8 cellular contexts compared by ENCODE assay signal in genomic region chr1:156751724-156752481, GRCh38. TPM values are rescaled to one million over a fixed set of nuclear protein-coding genes. Genes with fewer than 3 reads are reported as not detected.
DNase-seq lines count a peak whose midpoint lies in the region; ATAC-seq and TF ChIP-seq lines count a peak whose summit lies in the region.

No MANE protein-coding gene starts in this region.

- peak overlapping the region; percentile 90 to 96 for H3K4me3 ChIP-seq in muscle layer of colon (ENCODE audit: low read depth in 1 of 2, low read length in 2 of 2)

- peaks cover 37% of the 10 kb centered on the region for H3K4me1 ChIP-seq in muscle layer of colon (ENCODE audit: insufficient read depth, low read length)

- peak overlapping the region; percentile 99 for H3K27ac ChIP-seq in muscle layer of colon (ENCODE audit: low read depth, low read length)

- ATAC-seq in GM21576 (IDR thresholded peaks at IDR 0.05; ENCODE audit: unreplicated experiment) (peak; percentile 50), esophagus mucosa (peak; percentile 85)

- H3K9me3 ChIP-seq in muscle layer of colon (ENCODE audit: low read length) = no peaks in the 10 kb centered on the region

- no peaks in the 10 kb centered on the region for H3K36me3 ChIP-seq in muscle layer of colon (ENCODE audit: insufficient read depth, low read length)

- no peaks in the 10 kb centered on the region for H3K27me3 ChIP-seq in muscle layer of colon (ENCODE audit: control insufficient read depth in 1 of 2, insufficient read depth in 2 of 2, low read length in 2 of 2)

- peak overlapping the region; percentile 52 for H3K9ac ChIP-seq in muscle layer of colon (ENCODE audit: low read length)

- DNase-seq in DMS 273 treated with DMSO at 0.1 percent for 48 hours (lab: John Stamatoyannopoulos, UW) (peak; percentile 81), KG1 (lab: John Stamatoyannopoulos, UW) (peak; percentile 85)
- peak; percentile 98 for DNase-seq in activated T-cell treated with anti-CD3 and anti-CD28 coated beads, Interleukin-2, amount 50 U/mL, for 48 hours
- peak; percentile 97 for DNase-seq in stimulated activated CD8-positive, alpha-beta memory T cell treated with anti-CD3 and anti-CD28 coated beads, Interleukin-4, amount 100 ng/mL, for 48 hours

TF ChIP-seq in PFSK-1, 5 proteins besides CTCF, POLR2A, EP300 and RAD21:
- TF ChIP-seq SIN3A (IDR thresholded peaks at IDR 0.05; ENCODE audit: borderline replicate concordance, insufficient read depth, low read length) = peak; percentile 50; the same call in 1 of the 2 replicates
- TF ChIP-seq REST (IDR thresholded peaks at IDR 0.05; ENCODE audit: insufficient read depth in 1 of 2, low read depth in 2 of 2, low read length in 2 of 2) = no peak
- TF ChIP-seq POLR2AphosphoS5 (IDR thresholded peaks at IDR 0.05; ENCODE audit: low read depth, low read length) = peak; percentile 66; the same call in 1 of the 2 replicates
- no peak for TF ChIP-seq FOXP2 (optimal IDR thresholded peaks at IDR 0.05; ENCODE audit: borderline replicate concordance, extremely low read depth, extremely low read length, insufficient read depth)

RNA-seq across cellular contexts. Expression of gene HDGF, which starts 0.4 kb away (rescaled TPM):
- polyA plus RNA-seq in PFSK-1 (2012; ENCODE audit: insufficient read length, low read depth) = 202 TPM
- total RNA-seq in esophagus mucosa = 205 TPM

RNA-seq across cellular contexts. Expression of gene MRPL24, which starts 11.0 kb away (rescaled TPM):
- polyA plus RNA-seq in PFSK-1 (2012; ENCODE audit: insufficient read length, low read depth) = 145 TPM
- 67.4 TPM for total RNA-seq in esophagus mucosa

RNA-seq across cellular contexts. Expression of gene PRCC, which starts 15.4 kb away (rescaled TPM):
- polyA plus RNA-seq in PFSK-1 (2012; ENCODE audit: insufficient read length, low read depth) = 57.3 TPM
- total RNA-seq in esophagus mucosa = 61.1 TPM

RNA-seq across cellular contexts. Expression of gene ISG20L2, which starts 23.3 kb away (rescaled TPM):
- 18.2 TPM for polyA plus RNA-seq in PFSK-1 (2012; ENCODE audit: insufficient read length, low read depth)
- 27.5 TPM for total RNA-seq in esophagus mucosa

RNA-seq across cellular contexts. Expression of gene METTL25B, which starts 23.6 kb away (rescaled TPM):
- polyA plus RNA-seq in PFSK-1 (2012; ENCODE audit: insufficient read length, low read depth) = 24.8 TPM
- total RNA-seq in esophagus mucosa = 23.5 TPM

Comparison
In these comparisons a context has a peak if more than half of its experiments do, and no peak if none do; other contexts are left out.
1. Peak in every context shown above with its lines: DNase-seq, ATAC-seq, H3K4me3 ChIP-seq and H3K27ac ChIP-seq.